11 cellular contexts compared by ENCODE assay signal in genomic region chr7:131238260-131238940, GRCh38.
DNase-seq lines count a peak whose midpoint lies in the region; ATAC-seq and TF ChIP-seq lines count a peak whose summit lies in the region.
"Had no signal": no experiment of that assay in that cellular context is flagged by ENCODE, and none has a peak within 500 bp of the region (broad histone marks: within the 10 kb centered on the region; RNA-seq: fewer than 3 reads in every experiment).

No MANE protein-coding gene starts in this region.

- H3K9me3 Mint-ChIP-seq in stimulated activated naive CD8-positive, alpha-beta T cell treated with anti-CD3 and anti-CD28 coated beads, Interleukin-15, Interleukin-2, amounts not matched to agents 100 ng/mL and 50 ng/mL, for 24 hours, result no peaks in the 10 kb centered on the region
- H3K9me3 Mint-ChIP-seq in WTC11, result 0 out of 2 replicates have a peak, but pooled peaks cover 7% of the 10 kb centered on the region

- no peak overlapping the region for H3K4me3 Mint-ChIP-seq in stimulated activated naive CD8-positive, alpha-beta T cell treated with anti-CD3 and anti-CD28 coated beads, Interleukin-15, Interleukin-2, amounts not matched to agents 100 ng/mL and 50 ng/mL, for 24 hours
- H3K4me3 Mint-ChIP-seq in WTC11, result no peak overlapping the region

- no peaks in the 10 kb centered on the region for H3K27me3 Mint-ChIP-seq in stimulated activated naive CD8-positive, alpha-beta T cell treated with anti-CD3 and anti-CD28 coated beads, Interleukin-15, Interleukin-2, amounts not matched to agents 100 ng/mL and 50 ng/mL, for 24 hours
- H3K27me3 Mint-ChIP-seq in WTC11 (ENCODE audit: low read depth), result no peaks in the 10 kb centered on the region

- H3K36me3 Mint-ChIP-seq in stimulated activated naive CD8-positive, alpha-beta T cell treated with anti-CD3 and anti-CD28 coated beads, Interleukin-15, Interleukin-2, amounts not matched to agents 100 ng/mL and 50 ng/mL, for 24 hours (ENCODE audit: low read depth), result no peaks in the 10 kb centered on the region
- H3K36me3 Mint-ChIP-seq in WTC11, result no peaks in the 10 kb centered on the region

- H3K27ac Mint-ChIP-seq in stimulated activated naive CD8-positive, alpha-beta T cell treated with anti-CD3 and anti-CD28 coated beads, Interleukin-15, Interleukin-2, amounts not matched to agents 100 ng/mL and 50 ng/mL, for 24 hours, result peak overlapping the region; percentile 27
- H3K27ac Mint-ChIP-seq in WTC11, result no peak overlapping the region

- peaks cover 47% of the 10 kb centered on the region for H3K4me1 Mint-ChIP-seq in stimulated activated naive CD8-positive, alpha-beta T cell treated with anti-CD3 and anti-CD28 coated beads, Interleukin-15, Interleukin-2, amounts not matched to agents 100 ng/mL and 50 ng/mL, for 24 hours (ENCODE audit: low read depth)
- peaks cover 16% of the 10 kb centered on the region for H3K4me1 Mint-ChIP-seq in WTC11

- CTCF ChIA-PET in WTC11 (lab: Charles Lee), result interaction anchor here (0.5 kb wide), 1 partner anchor 240 kb away, joined by 3 read pairs; no protein-coding TSS in a partner anchor

- POLR2A ChIA-PET in WTC11 (lab: Charles Lee), result interaction anchor here (0.7 kb wide), 1 partner anchor 15 kb away, joined by 3 read pairs; no protein-coding TSS in a partner anchor

- no peak for DNase-seq in stimulated activated naive CD8-positive, alpha-beta T cell treated with anti-CD3 and anti-CD28 coated beads, Interleukin-15, Interleukin-2, amounts not matched to agents 100 U/mL and 50 U/mL, for 24 hours
- DNase-seq in WTC11 (ENCODE audit: low spot score), result no peak
- peak; percentile 70 for DNase-seq in foreskin melanocyte
- DNase-seq in DMS 273 treated with DMSO at 0.1 percent for 48 hours (lab: John Stamatoyannopoulos, UW), result no peak
- DNase-seq: activated CD4-positive, alpha-beta T cell treated with anti-CD3 and anti-CD28 coated beads for 48 hours; NK-92 treated with Interleukin-12 subunit alpha and Interleukin-12 subunit beta, amount 100 ng/mL, for 24 hours; right cardiac atrium had no signal

- no peak for TF ChIP-seq CTCF in WTC11 (IDR thresholded peaks at IDR 0.05)

- ATAC-seq in stimulated activated naive CD8-positive, alpha-beta T cell treated with anti-CD3 and anti-CD28 coated beads, Interleukin-15, Interleukin-2, amounts not matched to agents 100 U/mL and 50 U/mL, for 24 hours, result no peak
- no peak for ATAC-seq in WTC11
- no peak for ATAC-seq in HG02623 (IDR thresholded peaks at IDR 0.05; ENCODE audit: unreplicated experiment)
- no peak for ATAC-seq in HG02588 (IDR thresholded peaks at IDR 0.05; ENCODE audit: unreplicated experiment)
- ATAC-seq in HG03565 (IDR thresholded peaks at IDR 0.05; ENCODE audit: unreplicated experiment), result no peak

TF ChIP-seq in WTC11, 78 proteins besides CTCF, POLR2A, EP300 and RAD21:
- TF ChIP-seq IRF2 (CRISPR knock-in tag; IDR thresholded peaks at IDR 0.05; ENCODE audit: borderline replicate concordance, low read depth) (no peak), SMAD4 (CRISPR knock-in tag; IDR thresholded peaks at IDR 0.05) (no peak), GABPB1 (CRISPR knock-in tag; IDR thresholded peaks at IDR 0.05) (peak; percentile 38; the same call in 1 of the 2 replicates)
